22 cellular contexts compared by ENCODE assay signal in the genomic region with DNA sequence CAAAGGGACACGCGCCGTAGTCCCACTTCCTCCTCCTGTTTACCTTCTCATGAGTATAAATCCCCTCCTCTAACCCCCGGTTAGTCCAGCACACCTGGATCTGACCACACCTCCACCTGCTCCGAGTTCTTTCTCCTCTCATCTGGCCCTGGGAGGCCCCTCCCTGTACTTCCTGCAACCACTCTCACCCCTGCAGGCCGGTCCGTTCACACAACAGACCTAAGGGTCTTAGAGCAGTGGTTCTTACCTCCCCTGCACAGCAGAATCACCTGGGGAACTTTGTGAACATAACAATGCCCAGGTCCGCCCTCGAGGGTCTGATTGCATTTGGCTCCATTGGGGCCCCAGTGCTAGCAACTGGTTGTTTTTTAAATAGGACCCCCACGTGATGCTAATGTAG. TPM values are rescaled to one million over a fixed set of nuclear protein-coding genes. Genes with fewer than 3 reads are reported as not detected.
DNase-seq lines count a peak whose midpoint lies in the region; ATAC-seq and TF ChIP-seq lines count a peak whose summit lies in the region.
"Had no signal": no experiment of that assay in that cellular context is flagged by ENCODE, and none has a peak within 500 bp of the region (broad histone marks: within the 10 kb centered on the region; RNA-seq: fewer than 3 reads in every experiment).

No MANE protein-coding gene starts in this region.

- TF ChIP-seq EP300 in suprapubic skin (IDR thresholded peaks at IDR 0.05), result no peak

- POLR2A ChIA-PET in A673 (lab: Charles Lee; ENCODE audit: low non-redundant PET), result no interaction called here

- H3K27me3 Mint-ChIP-seq in GM23338 (ENCODE audit: insufficient read depth, low read depth, poor library complexity), result peaks cover 9% of the 10 kb centered on the region
- no peaks in the 10 kb centered on the region for H3K27me3 Mint-ChIP-seq in osteocyte (ENCODE audit: unreplicated experiment)

- DNase-seq in A673 (ENCODE audit: low spot score) (peak; percentile 33), GM23338 (ENCODE audit: low spot score) (peak; percentile 80), NCI-H748 treated with DMSO at 0.1 percent for 48 hours (lab: John Stamatoyannopoulos, UW) (peak; percentile 44), iPS-NIHi11 (ENCODE audit: low spot score) (peak; percentile 54), foreskin melanocyte (no peak), glomerular visceral epithelial cell (ENCODE audit: extremely low spot score) (no peak), osteocyte (ENCODE audit: extremely low spot score, unreplicated experiment) (no peak), suprapubic skin (ENCODE audit: low spot score in 2 of 2) (no peak)
- DNase-seq: activated T-cell treated with anti-CD3 and anti-CD28 coated beads, Interleukin-2, amount 50 U/mL, for 24 hours; cortex of kidney; NCI-H1694 treated with DMSO at 0.1 percent for 48 hours; NCI-H510A treated with DMSO at 0.1 percent for 48 hours; OCI-M1; pancreas; stimulated activated CD4-positive, alpha-beta T cell treated with anti-CD3 and anti-CD28 coated beads, Interleukin-4, amount 100 ng/mL, for 24 hours; stimulated activated CD8-positive, alpha-beta memory T cell treated with anti-CD3 and anti-CD28 coated beads, Interleukin-4, amount 100 ng/mL, for 48 hours had no signal

- H3K36me3 Mint-ChIP-seq in GM23338 (ENCODE audit: low read depth) (no peaks in the 10 kb centered on the region; the same call in 2 of the 3 replicates), osteocyte (ENCODE audit: unreplicated experiment) (no peaks in the 10 kb centered on the region)
- H3K36me3 Mint-ChIP-seq: activated naive CD4-positive, alpha-beta T cell treated with anti-CD3 and anti-CD28 coated beads, Interleukin-2, amount 50 U/mL, for 24 hours had no signal

- H3K9me3 Mint-ChIP-seq in GM23338 (peaks cover 3% of the 10 kb centered on the region; the same call in 2 of the 3 replicates), osteocyte (ENCODE audit: unreplicated experiment) (no peaks in the 10 kb centered on the region)
- H3K9me3 Mint-ChIP-seq: activated naive CD4-positive, alpha-beta T cell treated with anti-CD3 and anti-CD28 coated beads, Interleukin-2, amount 50 U/mL, for 24 hours; activated T-cell treated with anti-CD3 and anti-CD28 coated beads, Interleukin-2, amount 50 U/mL, for 24 hours had no signal

- no peaks in the 10 kb centered on the region for H3K27me3 ChIP-seq in A673 (replicated peaks; ENCODE audit: insufficient read depth, low read depth, low read length, poor library complexity)
- H3K27me3 ChIP-seq in GM23338 (ENCODE audit: insufficient read depth), result peaks cover 1% of the 10 kb centered on the region; the same call in 1 of the 2 replicates
- peaks cover 16% of the 10 kb centered on the region for H3K27me3 ChIP-seq in suprapubic skin
- H3K27me3 ChIP-seq: pancreas had no signal

- no peak overlapping the region for H2AFZ ChIP-seq in GM23338

- H3K4me1 Mint-ChIP-seq in GM23338 (peaks cover 18% of the 10 kb centered on the region), osteocyte (ENCODE audit: unreplicated experiment) (peaks cover 2% of the 10 kb centered on the region)
- H3K4me1 Mint-ChIP-seq: activated naive CD4-positive, alpha-beta T cell treated with anti-CD3 and anti-CD28 coated beads, Interleukin-2, amount 50 U/mL, for 24 hours had no signal

- peak overlapping the region; percentile 52 for H3K4me2 ChIP-seq in GM23338

- H3K9me3 ChIP-seq in A673 (ENCODE audit: low read depth, low read length, poor library complexity, severe bottlenecking), result peaks cover 18% of the 10 kb centered on the region
- no peaks in the 10 kb centered on the region for H3K9me3 ChIP-seq in suprapubic skin
- H3K9me3 ChIP-seq: pancreas had no signal

- CTCF ChIA-PET in A673 (lab: Charles Lee), result interaction anchor here (0.6 kb wide), 1 partner anchor 81 kb away, joined by 5 read pairs; no protein-coding TSS in a partner anchor

- H3K4me1 ChIP-seq in A673 (ENCODE audit: insufficient read depth, low read length, poor library complexity, severe bottlenecking) (peaks cover 19% of the 10 kb centered on the region), GM23338 (ENCODE audit: insufficient read depth) (peaks cover 12% of the 10 kb centered on the region), suprapubic skin (no peaks in the 10 kb centered on the region)
- H3K4me1 ChIP-seq: pancreas had no signal

- TF ChIP-seq CTCF in A673 (conservative IDR thresholded peaks at IDR 0.05; ENCODE audit: low read depth, low read length), result no peak
- no peak; a peak in 1 of 4 replicates for TF ChIP-seq CTCF in GM23338 (conservative IDR thresholded peaks at IDR 0.05; ENCODE audit: low read depth in 2 of 2)
- no peak for TF ChIP-seq CTCF in osteocyte (IDR thresholded peaks at IDR 0.05)
- no peak for TF ChIP-seq CTCF in suprapubic skin (IDR thresholded peaks at IDR 0.05)

- H3K36me3 ChIP-seq in A673 (ENCODE audit: insufficient read depth, low read length, poor library complexity, severe bottlenecking) (no peaks in the 10 kb centered on the region), GM23338 (ENCODE audit: insufficient read depth) (no peaks in the 10 kb centered on the region), suprapubic skin (no peaks in the 10 kb centered on the region)
- H3K36me3 ChIP-seq: pancreas had no signal

- intact Hi-C loops in A673 (cut with micrococcal nuclease; ENCODE audit: unreplicated experiment), result loop anchor here (5.0 kb wide), 2 partner anchors 1617 to 1942 kb away; partner anchors contain the start of gene GRIN2A

- BruUV-seq in A673 (replicated peaks; lab: Mats Ljungman, UMichigan), result no TSS peak

- peaks cover 13% of the 10 kb centered on the region for H3F3A ChIP-seq in GM23338 (replicated peaks; ENCODE audit: low read depth)

- H3K4me3 Mint-ChIP-seq in GM23338 (no peak overlapping the region), osteocyte (ENCODE audit: unreplicated experiment) (no peak overlapping the region)
- H3K4me3 Mint-ChIP-seq: activated naive CD4-positive, alpha-beta T cell treated with anti-CD3 and anti-CD28 coated beads, Interleukin-2, amount 50 U/mL, for 24 hours; activated T-cell treated with anti-CD3 and anti-CD28 coated beads, Interleukin-2, amount 50 U/mL, for 24 hours had no signal

- H3K79me2 ChIP-seq in GM23338 (replicated peaks; ENCODE audit: insufficient read depth), result no peaks in the 10 kb centered on the region

- no peak for TF ChIP-seq POLR2A in suprapubic skin (IDR thresholded peaks at IDR 0.05)

- H3K27ac ChIP-seq in A673 (ENCODE audit: low read depth, low read length, poor library complexity, severe bottlenecking) (no peak overlapping the region), GM23338 (ENCODE audit: low read depth) (no peak overlapping the region), suprapubic skin (no peak overlapping the region)
- H3K27ac ChIP-seq: pancreas had no signal

- peak; percentile 83 for ATAC-seq in GM23338
- ATAC-seq: pancreas had no signal

- WGBS in suprapubic skin, result 4% methylated on average over 10 of the region's 10 CpGs

- H3K27ac Mint-ChIP-seq in GM23338, result no peak overlapping the region
- H3K27ac Mint-ChIP-seq in osteocyte (ENCODE audit: unreplicated experiment), result no peak overlapping the region
- H3K27ac Mint-ChIP-seq: activated naive CD4-positive, alpha-beta T cell treated with anti-CD3 and anti-CD28 coated beads, Interleukin-2, amount 50 U/mL, for 24 hours; activated T-cell treated with anti-CD3 and anti-CD28 coated beads, Interleukin-2, amount 50 U/mL, for 24 hours had no signal

- no peaks in the 10 kb centered on the region for H3K9me2 ChIP-seq in GM23338 (ENCODE audit: insufficient read depth)

- no peak overlapping the region for H3K4me3 ChIP-seq in A673 (ENCODE audit: low read depth, low read length, poor library complexity, severe bottlenecking)
- peak overlapping the region; percentile 29; the same call in 1 of the 2 replicates for H3K4me3 ChIP-seq in GM23338
- H3K4me3 ChIP-seq in suprapubic skin, result no peak overlapping the region
- H3K4me3 ChIP-seq: pancreas had no signal

- no peaks in the 10 kb centered on the region for H4K20me1 ChIP-seq in GM23338 (replicated peaks; ENCODE audit: insufficient read depth)

TF ChIP-seq in GM23338, 12 proteins besides CTCF, POLR2A, EP300 and RAD21 (continues in another document):
- TF ChIP-seq NANOG (IDR thresholded peaks at IDR 0.05; ENCODE audit: borderline replicate concordance), result no peak

RNA-seq across cellular contexts. Expression of gene TMEM114, which starts 24.8 kb away (rescaled TPM):
- 0.86 and 1.8 TPM in 2 replicates for total RNA-seq in A673 (2021)
- 0.52 TPM in 1 of 2 replicates, not detected in the other for total RNA-seq in GM23338 (2014; rRNA removed; shearing (Covaris generic))
- polyA plus RNA-seq in GM23338 (2016; fragmentation: Nextera tagmentation; extraction: Ambion mirVana), result 0.47 and 0.77 TPM in 2 replicates
- not detected in 2 replicates for total RNA-seq in osteocyte
- total RNA-seq in suprapubic skin, result not detected
- total RNA-seq: frontal cortex, LHCN-M2, liver, pancreas, SK-MEL-5, skeletal muscle tissue had no signal
- polyA plus RNA-seq: liver, pancreas had no signal

RNA-seq across cellular contexts. Expression of gene METTL22, which starts 56.0 kb away (rescaled TPM):
- total RNA-seq in A673 (2021) (91.2 and 116 TPM in 2 replicates), osteocyte (40.1 and 46.2 TPM in 2 replicates), suprapubic skin (100 to 1,000 TPM in 1 of 4 donors, 10 to 100 TPM in 3; 15.5 to 114 (median 28.3) TPM)
- total RNA-seq in GM23338 (2014; rRNA removed; shearing (Covaris generic)), result 44.6 and 51.8 TPM in 2 replicates
- 44.8 and 51.4 TPM in 2 replicates for polyA plus RNA-seq in GM23338 (2016; fragmentation: Nextera tagmentation; extraction: Ambion mirVana)

Comparison
In these comparisons a context has a peak if more than half of its experiments do, and no peak if none do; other contexts are left out.
1. DNase-seq: peak in A673 (single experiment), GM23338 (single experiment), NCI-H748 treated with DMSO at 0.1 percent for 48 hours (single experiment) and iPS-NIHi11 (single experiment); none in foreskin melanocyte (single experiment), glomerular visceral epithelial cell (single experiment), osteocyte (single experiment) and suprapubic skin (0 of 2).